Comparison of ENCODE assay signal across 15 cellular contexts in the genomic region with DNA sequence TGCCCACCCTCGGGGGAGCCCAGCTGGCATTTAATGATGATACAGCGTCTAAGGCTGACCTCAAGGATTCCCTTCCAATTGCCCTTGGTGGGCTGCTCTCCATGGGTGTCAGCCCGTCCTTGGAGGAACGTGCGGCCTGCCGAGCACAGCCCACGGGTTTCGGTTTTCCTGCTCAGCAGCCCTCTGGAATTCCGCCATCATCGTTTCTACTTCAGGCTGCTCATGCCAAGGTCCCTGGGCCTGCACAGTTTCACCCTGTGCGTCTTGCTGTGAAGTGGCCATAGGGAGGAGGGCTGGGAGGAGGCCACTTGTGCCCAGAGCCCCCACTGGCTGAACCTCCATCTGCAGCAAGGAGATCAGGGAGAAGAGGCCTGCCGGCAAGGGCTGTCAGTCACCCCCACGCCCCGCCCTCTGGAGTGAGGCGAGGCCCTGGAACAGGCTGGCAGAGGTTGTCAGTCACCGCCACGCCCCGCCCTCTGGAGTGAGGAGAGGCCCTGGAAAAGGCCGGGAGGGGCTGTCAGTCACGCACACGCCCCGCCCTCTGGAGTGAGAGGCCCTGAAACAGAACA.
DNase-seq lines count a peak whose midpoint lies in the region; FAIRE-seq and TF ChIP-seq lines count a peak whose summit lies in the region.
"Had no signal": no experiment of that assay in that cellular context is flagged by ENCODE, and none has a peak within 500 bp of the region (broad histone marks: within the 10 kb centered on the region; RNA-seq: fewer than 3 reads in every experiment).

No MANE protein-coding gene starts in this region.

- H3K4me1 ChIP-seq in adipocyte (ENCODE audit: control insufficient read depth, insufficient read depth, low read length) = peaks cover 7% of the 10 kb centered on the region

- CTCF ChIA-PET in Calu3 (lab: Charles Lee) = no interaction called here

- H3K36me3 ChIP-seq in H7 (replicated peaks; ENCODE audit: control insufficient read depth, insufficient read depth, low read length) = peaks cover 2% of the 10 kb centered on the region; the same call in 1 of the 2 replicates
- peaks cover 10% of the 10 kb centered on the region for H3K36me3 ChIP-seq in adipocyte (ENCODE audit: control insufficient read depth, insufficient read depth, low read length, severe bottlenecking)

- no peaks in the 10 kb centered on the region for H3K27me3 Mint-ChIP-seq in Calu3 (ENCODE audit: unreplicated experiment)

- H3K9me3 ChIP-seq in adipocyte (ENCODE audit: control insufficient read depth, low read length) = peaks cover 6% of the 10 kb centered on the region

- no peak overlapping the region for H3K4me3 ChIP-seq in H7 (ENCODE audit: insufficient read depth, low read depth, low read length)
- H3K4me3 ChIP-seq in adipocyte (ENCODE audit: low read length) = no peak overlapping the region
- H3K4me3 ChIP-seq: suprapubic skin had no signal

- H3K9me3 Mint-ChIP-seq in Calu3 (ENCODE audit: low read depth, unreplicated experiment) = peaks cover 7% of the 10 kb centered on the region

- no peak overlapping the region for H3K27ac Mint-ChIP-seq in Calu3 (ENCODE audit: unreplicated experiment)
- H3K27ac Mint-ChIP-seq: activated naive CD8-positive, alpha-beta T cell treated with anti-CD3 and anti-CD28 coated beads, Interleukin-2, amount 10 ng/mL, durations not matched to agents 7 days and 5 days had no signal

- peak; percentile 98 for DNase-seq in H7
- DNase-seq in adipocyte (ENCODE audit: low read depth) = peak; percentile 36
- DNase-seq in iPS-NIHi11 (ENCODE audit: low spot score) = peak; percentile 94
- peak; percentile 66 for DNase-seq in posterior vena cava (ENCODE audit: low spot score)
- no peak for DNase-seq in Calu3
- no peak for DNase-seq in RKO (ENCODE audit: low spot score)
- no peak for DNase-seq in urothelium cell line (ENCODE audit: low spot score)
- no peak for DNase-seq in DMS153 treated with DMSO at 0.1 percent for 48 hours (lab: John Stamatoyannopoulos, UW; ENCODE audit: unreplicated experiment)
- DNase-seq: activated CD4-positive, CD25-positive, alpha-beta regulatory T cell treated with anti-CD3 and anti-CD28 coated beads, Interleukin-2, amount 50 U/mL, for 72 hours; activated CD8-positive, alpha-beta memory T cell treated with anti-CD3 and anti-CD28 coated beads, Interleukin-2, amount 50 U/mL, for 48 hours; activated naive CD8-positive, alpha-beta T cell treated with anti-CD3 and anti-CD28 coated beads, Interleukin-2, amount 10 ng/mL, durations not matched to agents 7 days and 5 days; DMS79 treated with DMSO at 0.1 percent for 48 hours; mesenchymal stem cell; NCI-H1092 had no signal

- TF ChIP-seq CTCF in Calu3 (IDR thresholded peaks at IDR 0.05; ENCODE audit: unreplicated experiment) = no peak

- no TSS peak for BruUV-seq in Calu3 (replicated peaks; lab: Mats Ljungman, UMichigan)

- FAIRE-seq in urothelium cell line (lab: Jason Lieb, UNC) = no peak

- H3K4me1 Mint-ChIP-seq in Calu3 (ENCODE audit: low read depth, unreplicated experiment) = no peaks in the 10 kb centered on the region
- H3K4me1 Mint-ChIP-seq: activated naive CD8-positive, alpha-beta T cell treated with anti-CD3 and anti-CD28 coated beads, Interleukin-2, amount 10 ng/mL, durations not matched to agents 7 days and 5 days had no signal

- intact Hi-C loops in posterior vena cava (cut with DNase I) = no loop called here
- intact Hi-C loops in Calu3 (cut with micrococcal nuclease; ENCODE audit: unreplicated experiment) = no loop called here

- H3K27me3 ChIP-seq in H7 (ENCODE audit: control insufficient read depth, insufficient read depth, low read length) = no peaks in the 10 kb centered on the region
- peaks cover under 1% of the 10 kb centered on the region for H3K27me3 ChIP-seq in adipocyte (replicated peaks; ENCODE audit: control insufficient read depth, insufficient read depth, low read length)
- H3K27me3 ChIP-seq: suprapubic skin had no signal

- H3K4me3 Mint-ChIP-seq in Calu3 (ENCODE audit: low read depth, unreplicated experiment) = no peak overlapping the region
- H3K4me3 Mint-ChIP-seq: activated naive CD8-positive, alpha-beta T cell treated with anti-CD3 and anti-CD28 coated beads, Interleukin-2, amount 10 ng/mL, durations not matched to agents 7 days and 5 days had no signal

- H3K36me3 Mint-ChIP-seq in Calu3 (ENCODE audit: insufficient read depth, unreplicated experiment) = peaks cover 14% of the 10 kb centered on the region
- H3K36me3 Mint-ChIP-seq: activated naive CD8-positive, alpha-beta T cell treated with anti-CD3 and anti-CD28 coated beads, Interleukin-2, amount 10 ng/mL, durations not matched to agents 7 days and 5 days had no signal

- H3K9ac ChIP-seq in adipocyte (ENCODE audit: low read length) = no peak overlapping the region

Comparison
In these comparisons a context has a peak if more than half of its experiments do, and no peak if none do; other contexts are left out.
1. DNase-seq: peak in H7 (single experiment), adipocyte (single experiment), iPS-NIHi11 (single experiment) and posterior vena cava (single experiment); none in Calu3 (single experiment), RKO (single experiment), urothelium cell line (single experiment) and DMS153 treated with DMSO at 0.1 percent for 48 hours (single experiment).